Comparison of ENCODE assay signal across 24 cellular contexts in the genomic region with DNA sequence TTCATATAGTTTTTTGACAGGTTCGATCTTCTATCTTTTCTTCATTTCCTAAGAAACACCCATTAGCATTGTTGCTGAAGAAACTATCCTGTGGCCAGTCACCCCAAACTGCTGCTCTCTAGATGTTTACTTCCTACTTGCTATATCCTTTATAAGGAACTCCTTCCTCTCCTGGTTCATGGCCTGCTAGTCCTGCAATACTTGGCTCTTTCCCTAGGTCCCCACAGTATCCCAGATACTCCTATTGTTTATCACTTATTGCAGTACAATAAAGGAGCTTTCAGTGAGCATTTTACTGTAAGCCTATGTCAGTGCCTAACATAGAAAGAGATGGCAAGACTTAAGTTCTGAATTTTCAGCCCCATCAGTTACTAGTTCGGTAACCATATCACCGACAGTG.
"Had no signal": no experiment of that assay in that cellular context is flagged by ENCODE, and none has a peak within 500 bp of the region (broad histone marks: within the 10 kb centered on the region; RNA-seq: fewer than 3 reads in every experiment).

No MANE protein-coding gene starts in this region.

- H3K36me3 Mint-ChIP-seq: activated naive CD8-positive, alpha-beta T cell treated with anti-CD3 and anti-CD28 coated beads for 36 hours; WTC11 had no signal

- H3K27me3 Mint-ChIP-seq: activated naive CD8-positive, alpha-beta T cell treated with anti-CD3 and anti-CD28 coated beads for 36 hours; activated T-helper 17 cell treated with anti-CD3 and anti-CD28 coated beads, Interleukin-2, amount 50 U/mL, for 72 hours; T-helper 17 cell had no signal

- ATAC-seq: activated CD8-positive, alpha-beta T cell treated with anti-CD3 and anti-CD28 coated beads, Interleukin-2, amount 10 ng/mL, durations not matched to agents 7 days and 5 days; activated T-cell treated with anti-CD3 and anti-CD28 coated beads, Interleukin-2, amount 50 U/mL, for 4 hours; activated T-helper 17 cell treated with anti-CD3 and anti-CD28 coated beads, Interleukin-2, amount 50 U/mL, for 72 hours; T-helper 17 cell; WTC11 had no signal

- H3K27me3 ChIP-seq: Peyer's patch had no signal

- H3K9me3 Mint-ChIP-seq: activated naive CD4-positive, alpha-beta T cell treated with anti-CD3 and anti-CD28 coated beads for 36 hours; activated naive CD8-positive, alpha-beta T cell treated with anti-CD3 and anti-CD28 coated beads for 36 hours; activated T-cell treated with anti-CD3 and anti-CD28 coated beads, Interleukin-2, amount 50 U/mL, for 4 hours; activated T-helper 17 cell treated with anti-CD3 and anti-CD28 coated beads, Interleukin-2, amount 50 U/mL, for 72 hours; WTC11 had no signal

- H3K27ac ChIP-seq: Peyer's patch, RWPE1 had no signal

- H3K9me3 ChIP-seq: Peyer's patch had no signal

- H3K4me3 Mint-ChIP-seq: activated CD8-positive, alpha-beta T cell treated with anti-CD3 and anti-CD28 coated beads, Interleukin-2, amount 10 ng/mL, durations not matched to agents 7 days and 5 days; activated naive CD4-positive, alpha-beta T cell treated with anti-CD3 and anti-CD28 coated beads for 36 hours; activated naive CD8-positive, alpha-beta T cell treated with anti-CD3 and anti-CD28 coated beads for 36 hours; activated T-cell treated with anti-CD3 and anti-CD28 coated beads, Interleukin-2, amount 50 U/mL, for 4 hours; activated T-helper 17 cell treated with anti-CD3 and anti-CD28 coated beads, Interleukin-2, amount 50 U/mL, for 72 hours; T-helper 17 cell; WTC11 had no signal

- H3K36me3 ChIP-seq: Peyer's patch had no signal

- DNase-seq: activated CD4-positive, alpha-beta T cell treated with anti-CD3 and anti-CD28 coated beads for 48 hours; activated CD4-positive, alpha-beta T cell treated with anti-CD3 and anti-CD28 coated beads, Interleukin-2, amount 50 U/mL, for 4 hours; activated CD4-positive, CD25-positive, alpha-beta regulatory T cell treated with anti-CD3 and anti-CD28 coated beads, Interleukin-2, amount 50 U/mL, for 72 hours; activated CD8-positive, alpha-beta T cell treated with anti-CD3 and anti-CD28 coated beads, Interleukin-2, amount 10 ng/mL, durations not matched to agents 7 days and 5 days; activated gamma-delta T cell; activated naive CD4-positive, alpha-beta T cell treated with anti-CD3 and anti-CD28 coated beads for 36 hours; activated naive CD8-positive, alpha-beta T cell treated with anti-CD3 and anti-CD28 coated beads for 36 hours; activated T-cell treated with anti-CD3 and anti-CD28 coated beads, Interleukin-2, amount 50 U/mL, for 4 hours; anterior cingulate cortex; MM.1S; NCI-H1105; NCI-H1436; NCI-H1694 treated with DMSO at 0.1 percent for 48 hours; NCI-H2029 treated with DMSO at 0.1 percent for 48 hours; NCI-H345; NCI-H510A; NCI-H69; Peyer's patch; SHP77; T-helper 17 cell; T-helper 9 cell had no signal

- H3K27ac Mint-ChIP-seq: activated CD8-positive, alpha-beta T cell treated with anti-CD3 and anti-CD28 coated beads, Interleukin-2, amount 10 ng/mL, durations not matched to agents 7 days and 5 days; activated naive CD4-positive, alpha-beta T cell treated with anti-CD3 and anti-CD28 coated beads for 36 hours; activated naive CD8-positive, alpha-beta T cell treated with anti-CD3 and anti-CD28 coated beads for 36 hours; activated T-helper 17 cell treated with anti-CD3 and anti-CD28 coated beads, Interleukin-2, amount 50 U/mL, for 72 hours; T-helper 17 cell; WTC11 had no signal

- H3K4me3 ChIP-seq: Peyer's patch had no signal
